Comparison of ENCODE assay signal across 9 cellular contexts in genomic region chr15:85620321-85621044, GRCh38.
A peak's percentile ranks its signal among the peaks of the same experiment; 100 is the strongest.
DNase-seq lines count a peak whose midpoint lies in the region; ATAC-seq lines count a peak whose summit lies in the region.
"Had no signal": no experiment of that assay in that cellular context is flagged by ENCODE, and none has a peak within 500 bp of the region (broad histone marks: within the 10 kb centered on the region; RNA-seq: fewer than 3 reads in every experiment).

No MANE protein-coding gene starts in this region.

- H3K9me3 ChIP-seq in HUES64 (ENCODE audit: insufficient read depth, low read depth, low read length) (no peaks in the 10 kb centered on the region), right cardiac atrium (ENCODE audit: control insufficient read depth, low read length) (no peaks in the 10 kb centered on the region)

- 79% methylated on average over 4 of the region's 5 CpGs for WGBS in HUES64
- WGBS in right cardiac atrium, result 20% methylated on average over 5 of the region's 5 CpGs

- no peaks in the 10 kb centered on the region for H3K9me3 Mint-ChIP-seq in activated T-helper 1 cell treated with anti-CD3 and anti-CD28 coated beads, Interleukin-12 subunit alpha, Interleukin-12 subunit beta, Interleukin-2, Interleukin-4 antibody, amounts not matched to agents 30 ng/mL and 10 ng/mL and 1 ng/mL, durations not matched to agents 14 hours and 24 hours and 36 hours
- H3K9me3 Mint-ChIP-seq: nephron had no signal

- H3K4me1 ChIP-seq in HUES64 (ENCODE audit: insufficient read depth, low read length) (peaks cover 57% of the 10 kb centered on the region), right cardiac atrium (ENCODE audit: control insufficient read depth, insufficient read depth, low read length) (peaks cover 6% of the 10 kb centered on the region)

- DNase-seq in astrocyte of the hippocampus (ENCODE audit: low read depth, low spot score), result peak; percentile 47
- no peak for DNase-seq in right cardiac atrium
- peak; percentile 21 for DNase-seq in stimulated activated CD4-positive, alpha-beta T cell treated with anti-CD3 and anti-CD28 coated beads, Interleukin-4, amount 100 ng/mL, for 1 hour
- no peak for DNase-seq in pons (ENCODE audit: low spot score)
- DNase-seq in kidney tubule cell (ENCODE audit: low spot score), result no peak
- DNase-seq in activated T-helper 1 cell treated with anti-CD3 and anti-CD28 coated beads, Interleukin-12 subunit alpha, Interleukin-12 subunit beta, Interleukin-2, Interleukin-4 antibody, amounts not matched to agents 30 ng/mL and 10 ng/mL and 1 ng/mL, durations not matched to agents 14 hours and 24 hours and 36 hours (ENCODE audit: low spot score), result no peak
- no peak for DNase-seq in retina

- peak overlapping the region; percentile 18; the same call in 1 of the 2 replicates for H3K4me3 ChIP-seq in HUES64 (ENCODE audit: low read length)
- peak overlapping the region; percentile 63 for H3K4me3 ChIP-seq in right cardiac atrium (ENCODE audit: low read length)

- H3K9ac ChIP-seq in HUES64 (ENCODE audit: low read depth, low read length), result no peak overlapping the region

- peaks cover 35% of the 10 kb centered on the region for H3K4me1 Mint-ChIP-seq in activated T-helper 1 cell treated with anti-CD3 and anti-CD28 coated beads, Interleukin-12 subunit alpha, Interleukin-12 subunit beta, Interleukin-2, Interleukin-4 antibody, amounts not matched to agents 30 ng/mL and 10 ng/mL and 1 ng/mL, durations not matched to agents 14 hours and 24 hours and 36 hours (ENCODE audit: low read depth)

- intact Hi-C loops in right cardiac atrium (cut with DNase I), result loop anchor here in 1 of 4 donors (10.0 kb wide), 1 partner anchor 84 kb away; no protein-coding TSS in a partner anchor
- intact Hi-C loops in activated T-helper 1 cell treated with anti-CD3 and anti-CD28 coated beads, Interleukin-12 subunit alpha, Interleukin-12 subunit beta, Interleukin-2, Interleukin-4 antibody, amounts not matched to agents 30 ng/mL and 10 ng/mL and 1 ng/mL, durations not matched to agents 14 hours and 24 hours and 36 hours (cut with micrococcal nuclease), result loop anchor here (5.0 kb wide), 1 partner anchor 303 kb away; no protein-coding TSS in a partner anchor

- H3K27ac Mint-ChIP-seq in activated T-helper 1 cell treated with anti-CD3 and anti-CD28 coated beads, Interleukin-12 subunit alpha, Interleukin-12 subunit beta, Interleukin-2, Interleukin-4 antibody, amounts not matched to agents 30 ng/mL and 10 ng/mL and 1 ng/mL, durations not matched to agents 14 hours and 24 hours and 36 hours, result no peak overlapping the region
- H3K27ac Mint-ChIP-seq: nephron had no signal

- H3K27me3 Mint-ChIP-seq in activated T-helper 1 cell treated with anti-CD3 and anti-CD28 coated beads, Interleukin-12 subunit alpha, Interleukin-12 subunit beta, Interleukin-2, Interleukin-4 antibody, amounts not matched to agents 30 ng/mL and 10 ng/mL and 1 ng/mL, durations not matched to agents 14 hours and 24 hours and 36 hours (ENCODE audit: insufficient read depth), result no peaks in the 10 kb centered on the region

- ATAC-seq in right cardiac atrium, result peak in 1 of 2 donors; percentile 49

- H3K36me3 ChIP-seq in HUES64 (ENCODE audit: insufficient read depth, low read length), result 0 out of 2 replicates have a peak, but pooled peaks cover 2% of the 10 kb centered on the region

- peaks cover 7% of the 10 kb centered on the region for H3K36me3 Mint-ChIP-seq in activated T-helper 1 cell treated with anti-CD3 and anti-CD28 coated beads, Interleukin-12 subunit alpha, Interleukin-12 subunit beta, Interleukin-2, Interleukin-4 antibody, amounts not matched to agents 30 ng/mL and 10 ng/mL and 1 ng/mL, durations not matched to agents 14 hours and 24 hours and 36 hours (ENCODE audit: low read depth)

- H3K27me3 ChIP-seq in HUES64 (ENCODE audit: insufficient read depth, low read length), result no peaks in the 10 kb centered on the region
- H3K27me3 ChIP-seq in right cardiac atrium (ENCODE audit: control insufficient read depth, insufficient read depth), result no peaks in the 10 kb centered on the region

- no peak overlapping the region for H3K4me3 Mint-ChIP-seq in activated T-helper 1 cell treated with anti-CD3 and anti-CD28 coated beads, Interleukin-12 subunit alpha, Interleukin-12 subunit beta, Interleukin-2, Interleukin-4 antibody, amounts not matched to agents 30 ng/mL and 10 ng/mL and 1 ng/mL, durations not matched to agents 14 hours and 24 hours and 36 hours
- H3K4me3 Mint-ChIP-seq: nephron had no signal

- 0 out of 2 replicates have a peak overlapping the region, but pooled peaks have one; percentile 32 for H3K27ac ChIP-seq in HUES64 (ENCODE audit: low read depth, low read length)
- H3K27ac ChIP-seq in right cardiac atrium (ENCODE audit: low read length), result peak overlapping the region; percentile 96

Comparison
In these comparisons a context has a peak if more than half of its experiments do, and no peak if none do; other contexts are left out.
1. DNase-seq: peak in astrocyte of the hippocampus (single experiment) and stimulated activated CD4-positive, alpha-beta T cell treated with anti-CD3 and anti-CD28 coated beads, Interleukin-4, amount 100 ng/mL, for 1 hour (single experiment); none in right cardiac atrium (0 of 3), pons (single experiment), kidney tubule cell (single experiment), activated T-helper 1 cell treated with anti-CD3 and anti-CD28 coated beads, Interleukin-12 subunit alpha, Interleukin-12 subunit beta, Interleukin-2, Interleukin-4 antibody, amounts not matched to agents 30 ng/mL and 10 ng/mL and 1 ng/mL, durations not matched to agents 14 hours and 24 hours and 36 hours (single experiment) and retina (single experiment).